ENCODE assay signal across 2 cellular contexts in genomic region chr15:98722209-98722608, GRCh38.
TF ChIP-seq lines count a peak whose summit lies in the region.

No MANE protein-coding gene starts in this region.

TF ChIP-seq in SK-N-SH, 30 proteins besides CTCF, POLR2A, EP300 and RAD21 (continued from another document):
- TF ChIP-seq, protein P1, sequence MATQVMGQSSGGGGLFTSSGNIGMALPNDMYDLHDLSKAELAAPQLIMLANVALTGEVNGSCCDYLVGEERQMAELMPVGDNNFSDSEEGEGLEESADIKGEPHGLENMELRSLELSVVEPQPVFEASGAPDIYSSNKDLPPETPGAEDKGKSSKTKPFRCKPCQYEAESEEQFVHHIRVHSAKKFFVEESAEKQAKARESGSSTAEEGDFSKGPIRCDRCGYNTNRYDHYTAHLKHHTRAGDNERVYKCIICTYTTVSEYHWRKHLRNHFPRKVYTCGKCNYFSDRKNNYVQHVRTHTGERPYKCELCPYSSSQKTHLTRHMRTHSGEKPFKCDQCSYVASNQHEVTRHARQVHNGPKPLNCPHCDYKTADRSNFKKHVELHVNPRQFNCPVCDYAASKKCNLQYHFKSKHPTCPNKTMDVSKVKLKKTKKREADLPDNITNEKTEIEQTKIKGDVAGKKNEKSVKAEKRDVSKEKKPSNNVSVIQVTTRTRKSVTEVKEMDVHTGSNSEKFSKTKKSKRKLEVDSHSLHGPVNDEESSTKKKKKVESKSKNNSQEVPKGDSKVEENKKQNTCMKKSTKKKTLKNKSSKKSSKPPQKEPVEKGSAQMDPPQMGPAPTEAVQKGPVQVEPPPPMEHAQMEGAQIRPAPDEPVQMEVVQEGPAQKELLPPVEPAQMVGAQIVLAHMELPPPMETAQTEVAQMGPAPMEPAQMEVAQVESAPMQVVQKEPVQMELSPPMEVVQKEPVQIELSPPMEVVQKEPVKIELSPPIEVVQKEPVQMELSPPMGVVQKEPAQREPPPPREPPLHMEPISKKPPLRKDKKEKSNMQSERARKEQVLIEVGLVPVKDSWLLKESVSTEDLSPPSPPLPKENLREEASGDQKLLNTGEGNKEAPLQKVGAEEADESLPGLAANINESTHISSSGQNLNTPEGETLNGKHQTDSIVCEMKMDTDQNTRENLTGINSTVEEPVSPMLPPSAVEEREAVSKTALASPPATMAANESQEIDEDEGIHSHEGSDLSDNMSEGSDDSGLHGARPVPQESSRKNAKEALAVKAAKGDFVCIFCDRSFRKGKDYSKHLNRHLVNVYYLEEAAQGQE (IDR thresholded peaks at IDR 0.05; ENCODE audit: low read depth, low read length): no peak
- no peak for TF ChIP-seq GATA2 (CRISPR knock-in tag; IDR thresholded peaks at IDR 0.05)
- no peak for TF ChIP-seq NFIC (IDR thresholded peaks at IDR 0.05; ENCODE audit: borderline replicate concordance)
- TF ChIP-seq, protein P2, sequence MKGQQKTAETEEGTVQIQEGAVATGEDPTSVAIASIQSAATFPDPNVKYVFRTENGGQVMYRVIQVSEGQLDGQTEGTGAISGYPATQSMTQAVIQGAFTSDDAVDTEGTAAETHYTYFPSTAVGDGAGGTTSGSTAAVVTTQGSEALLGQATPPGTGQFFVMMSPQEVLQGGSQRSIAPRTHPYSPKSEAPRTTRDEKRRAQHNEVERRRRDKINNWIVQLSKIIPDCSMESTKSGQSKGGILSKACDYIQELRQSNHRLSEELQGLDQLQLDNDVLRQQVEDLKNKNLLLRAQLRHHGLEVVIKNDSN (IDR thresholded peaks at IDR 0.05; ENCODE audit: borderline replicate concordance, low read depth): no peak
- no peak for TF ChIP-seq FOSL2 (IDR thresholded peaks at IDR 0.05; ENCODE audit: borderline replicate concordance, low read depth)
- TF ChIP-seq GABPA (IDR thresholded peaks at IDR 0.05; ENCODE audit: low read depth): no peak
- no peak for TF ChIP-seq MAX (IDR thresholded peaks at IDR 0.05; ENCODE audit: low read depth)
- no peak for TF ChIP-seq RXRA (IDR thresholded peaks at IDR 0.05; ENCODE audit: borderline replicate concordance, low read depth)
- no peak for TF ChIP-seq SMC3 (IDR thresholded peaks at IDR 0.05; ENCODE audit: low read depth, low read length)
- TF ChIP-seq NRF1 (IDR thresholded peaks at IDR 0.05; ENCODE audit: low read depth, low read length): no peak
- TF ChIP-seq IRF3 (IDR thresholded peaks at IDR 0.05; ENCODE audit: low read depth, low read length): no peak

TF ChIP-seq in SK-N-SH treated with all-trans-retinoic acid at 6 μM for 48 hours, 23 proteins besides CTCF, POLR2A, EP300 and RAD21 (continued from another document):
- TF ChIP-seq ZFP30 (CRISPR knock-in tag; IDR thresholded peaks at IDR 0.05) (no peak), GLIS3 (CRISPR knock-in tag; IDR thresholded peaks at IDR 0.05) (no peak), ZNF565 (CRISPR knock-in tag; conservative IDR thresholded peaks at IDR 0.05; ENCODE audit: low read depth) (no peak), ZC3H10 (CRISPR knock-in tag; IDR thresholded peaks at IDR 0.05) (no peak), PPARA (CRISPR knock-in tag; IDR thresholded peaks at IDR 0.05; ENCODE audit: borderline replicate concordance) (no peak), SNAI2 (CRISPR knock-in tag; IDR thresholded peaks at IDR 0.05) (no peak), TOX (CRISPR knock-in tag; IDR thresholded peaks at IDR 0.05; ENCODE audit: borderline replicate concordance) (no peak), ZNF8 (CRISPR knock-in tag; IDR thresholded peaks at IDR 0.05) (no peak), ZFP3 (CRISPR knock-in tag; IDR thresholded peaks at IDR 0.05) (no peak)
